ENCODE assay signal across 19 cellular contexts in genomic region chr13:67355791-67356190, GRCh38.
A peak's percentile ranks its signal among the peaks of the same experiment; 100 is the strongest.
DNase-seq lines count a peak whose midpoint lies in the region; ATAC-seq, FAIRE-seq and TF ChIP-seq lines count a peak whose summit lies in the region.
"Had no signal": no experiment of that assay in that cellular context is flagged by ENCODE, and none has a peak within 500 bp of the region (broad histone marks: within the 10 kb centered on the region; RNA-seq: fewer than 3 reads in every experiment).

No MANE protein-coding gene starts in this region.

- H3K27ac Mint-ChIP-seq in astrocyte (ENCODE audit: unreplicated experiment) (no peak overlapping the region), neural progenitor cell (no peak overlapping the region)
- H3K27ac Mint-ChIP-seq in activated naive CD8-positive, alpha-beta T cell treated with anti-CD3 and anti-CD28 coated beads for 36 hours, result no peak overlapping the region
- H3K27ac Mint-ChIP-seq: CD8-positive, alpha-beta memory T cell had no signal

- H3K4me1 ChIP-seq in astrocyte (ENCODE audit: insufficient read depth, low read length), result no peaks in the 10 kb centered on the region
- H3K4me1 ChIP-seq in neural progenitor cell, result no peaks in the 10 kb centered on the region

- no peaks in the 10 kb centered on the region for H3K27me3 Mint-ChIP-seq in astrocyte (ENCODE audit: low read depth, unreplicated experiment)
- H3K27me3 Mint-ChIP-seq in neural progenitor cell (ENCODE audit: insufficient read depth, low read depth), result no peaks in the 10 kb centered on the region
- H3K27me3 Mint-ChIP-seq in activated naive CD8-positive, alpha-beta T cell treated with anti-CD3 and anti-CD28 coated beads for 36 hours, result peaks cover 3% of the 10 kb centered on the region
- H3K27me3 Mint-ChIP-seq: CD8-positive, alpha-beta memory T cell had no signal

- no peak overlapping the region for H3K9ac ChIP-seq in astrocyte (ENCODE audit: low read length)
- no peak overlapping the region for H3K9ac ChIP-seq in neural progenitor cell
- H3K9ac ChIP-seq: BLaER1 treated with 17β-estradiol and CSF1 and Interleukin-3, amounts not matched to agents 10 nM and 100 nM; SK-N-SH had no signal

- H3K4me3 ChIP-seq in astrocyte (ENCODE audit: insufficient read depth, low read depth, low read length) (no peak overlapping the region), neural progenitor cell (no peak overlapping the region), brain microvascular endothelial cell (ENCODE audit: low read depth, low read length) (no peak overlapping the region)
- H3K4me3 ChIP-seq: BLaER1 treated with 17β-estradiol and CSF1 and Interleukin-3, amounts not matched to agents 10 nM and 100 nM; MG63 had no signal

- H3K4me3 Mint-ChIP-seq in astrocyte (ENCODE audit: unreplicated experiment), result no peak overlapping the region
- H3K4me3 Mint-ChIP-seq in neural progenitor cell, result no peak overlapping the region
- no peak overlapping the region for H3K4me3 Mint-ChIP-seq in activated naive CD8-positive, alpha-beta T cell treated with anti-CD3 and anti-CD28 coated beads for 36 hours
- H3K4me3 Mint-ChIP-seq: CD8-positive, alpha-beta memory T cell had no signal

- H3K36me3 Mint-ChIP-seq in astrocyte (ENCODE audit: low read depth, unreplicated experiment) (no peaks in the 10 kb centered on the region), neural progenitor cell (no peaks in the 10 kb centered on the region)
- H3K36me3 Mint-ChIP-seq in activated naive CD8-positive, alpha-beta T cell treated with anti-CD3 and anti-CD28 coated beads for 36 hours, result no peaks in the 10 kb centered on the region
- H3K36me3 Mint-ChIP-seq: CD8-positive, alpha-beta memory T cell had no signal

- H3K9me3 ChIP-seq in astrocyte (ENCODE audit: insufficient read depth, low read depth, low read length) (no peaks in the 10 kb centered on the region), neural progenitor cell (ENCODE audit: low read depth) (no peaks in the 10 kb centered on the region)
- H3K9me3 ChIP-seq: MG63, SK-N-SH had no signal

- no peak for ATAC-seq in HG02798 (IDR thresholded peaks at IDR 0.05; ENCODE audit: poor library complexity, unreplicated experiment)

- in situ Hi-C loops in brain microvascular endothelial cell (cut with HindIII; ENCODE audit: low pct_ligation_motif_present, low sequenced_read_pairs), result no loop called here

- H3K36me3 ChIP-seq in astrocyte (ENCODE audit: insufficient read depth, low read length) (no peaks in the 10 kb centered on the region), neural progenitor cell (no peaks in the 10 kb centered on the region), brain microvascular endothelial cell (replicated peaks) (no peaks in the 10 kb centered on the region)
- H3K36me3 ChIP-seq: BLaER1 treated with 17β-estradiol and CSF1 and Interleukin-3, amounts not matched to agents 10 nM and 100 nM; MG63 had no signal

- FAIRE-seq in astrocyte (lab: Jason Lieb, UNC), result no peak

- DNase-seq in LHCN-M2 (ENCODE audit: low read depth), result peak; percentile 93
- no peak for DNase-seq in astrocyte (ENCODE audit: low read depth)
- no peak for DNase-seq in neural progenitor cell (ENCODE audit: low spot score)
- no peak for DNase-seq in activated naive CD8-positive, alpha-beta T cell treated with anti-CD3 and anti-CD28 coated beads for 36 hours
- DNase-seq in activated CD8-positive, alpha-beta memory T cell treated with anti-CD3 and anti-CD28 coated beads, Interleukin-2, amount 50 U/mL, for 4 hours, result no peak
- DNase-seq in brain microvascular endothelial cell, result no peak
- DNase-seq: CD8-positive, alpha-beta memory T cell; Karpas-422; MG63; NCI-H1092; NCI-H1436 treated with DMSO at 0.1 percent for 48 hours; NCI-H2029; NCI-H2171; NCI-H446 treated with DMSO at 0.1 percent for 48 hours; SHP77; SK-N-SH had no signal

- H3K9me3 Mint-ChIP-seq in astrocyte (ENCODE audit: unreplicated experiment) (no peaks in the 10 kb centered on the region), neural progenitor cell (no peaks in the 10 kb centered on the region)
- H3K9me3 Mint-ChIP-seq in activated naive CD8-positive, alpha-beta T cell treated with anti-CD3 and anti-CD28 coated beads for 36 hours, result peaks cover 2% of the 10 kb centered on the region

- H3K27ac ChIP-seq in astrocyte (ENCODE audit: low read depth, low read length) (no peak overlapping the region), neural progenitor cell (no peak overlapping the region), brain microvascular endothelial cell (no peak overlapping the region)
- H3K27ac ChIP-seq: BLaER1 treated with 17β-estradiol and CSF1 and Interleukin-3, amounts not matched to agents 10 nM and 100 nM; HL-60 had no signal

- H2AFZ ChIP-seq in astrocyte (ENCODE audit: low read depth, low read length), result peak overlapping the region; percentile 20
- H2AFZ ChIP-seq in neural progenitor cell (replicated peaks), result peak overlapping the region; percentile 69

- H4K20me1 ChIP-seq in astrocyte (ENCODE audit: insufficient read depth, low read length) (no peaks in the 10 kb centered on the region), neural progenitor cell (ENCODE audit: low read depth) (no peaks in the 10 kb centered on the region)
- H4K20me1 ChIP-seq: BLaER1 treated with 17β-estradiol and CSF1 and Interleukin-3, amounts not matched to agents 10 nM and 100 nM had no signal

- H3K79me2 ChIP-seq in astrocyte (ENCODE audit: insufficient read depth, low read length) (no peaks in the 10 kb centered on the region), neural progenitor cell (ENCODE audit: low read depth) (no peaks in the 10 kb centered on the region)

- H3K4me2 ChIP-seq in astrocyte (ENCODE audit: low read length) (no peak overlapping the region), neural progenitor cell (no peak overlapping the region)
- H3K4me2 ChIP-seq: BLaER1 treated with 17β-estradiol and CSF1 and Interleukin-3, amounts not matched to agents 10 nM and 100 nM; SK-N-SH had no signal

- no peaks in the 10 kb centered on the region for H3F3A ChIP-seq in neural progenitor cell (ENCODE audit: low read depth)

- TF ChIP-seq CTCF in astrocyte (IDR thresholded peaks at IDR 0.05; ENCODE audit: insufficient read depth, low read depth, low read length) (no peak), neural progenitor cell (IDR thresholded peaks at IDR 0.05) (no peak), brain microvascular endothelial cell (IDR thresholded peaks at IDR 0.05; ENCODE audit: low read depth, low read length, missing control alignments) (no peak)

- H3K27me3 ChIP-seq in astrocyte (ENCODE audit: insufficient read depth, low read length) (no peaks in the 10 kb centered on the region), neural progenitor cell (no peaks in the 10 kb centered on the region), brain microvascular endothelial cell (replicated peaks) (no peaks in the 10 kb centered on the region)
- H3K27me3 ChIP-seq: BLaER1 treated with 17β-estradiol and CSF1 and Interleukin-3, amounts not matched to agents 10 nM and 100 nM; MG63 had no signal

- H3K4me1 Mint-ChIP-seq in astrocyte (ENCODE audit: low read depth, unreplicated experiment) (peaks cover 9% of the 10 kb centered on the region), neural progenitor cell (no peaks in the 10 kb centered on the region)
- H3K4me1 Mint-ChIP-seq in activated naive CD8-positive, alpha-beta T cell treated with anti-CD3 and anti-CD28 coated beads for 36 hours, result no peaks in the 10 kb centered on the region
- H3K4me1 Mint-ChIP-seq: CD8-positive, alpha-beta memory T cell had no signal
